10 cellular contexts compared by ENCODE assay signal in genomic region chr9:122900791-122901190, GRCh38. TPM values are rescaled to one million over a fixed set of nuclear protein-coding genes. Genes with fewer than 3 reads are reported as not detected.
A peak's percentile ranks its signal among the peaks of the same experiment; 100 is the strongest.
DNase-seq lines count a peak whose midpoint lies in the region; ATAC-seq, FAIRE-seq and TF ChIP-seq lines count a peak whose summit lies in the region.
"Had no signal": no experiment of that assay in that cellular context is flagged by ENCODE, and none has a peak within 500 bp of the region (broad histone marks: within the 10 kb centered on the region; RNA-seq: fewer than 3 reads in every experiment).

No MANE protein-coding gene starts in this region.

- peak overlapping the region; percentile 4; the same call in 1 of the 2 replicates for H3K4me3 ChIP-seq in AG04450 (ENCODE audit: low read depth, low read length)

- H3K9me3 Mint-ChIP-seq in activated CD4-positive, alpha-beta memory T cell treated with anti-CD3 and anti-CD28 coated beads, Interleukin-2, amount 10 ng/mL, durations not matched to agents 7 days and 5 days: no peaks in the 10 kb centered on the region
- peaks cover 9% of the 10 kb centered on the region for H3K9me3 Mint-ChIP-seq in glutamatergic neuron (ENCODE audit: unreplicated experiment)

- CTCF ChIA-PET in AG04450 (lab: Charles Lee): interaction anchor here (1.2 kb wide), 1 partner anchor 449 kb away, joined by 3 read pairs; no protein-coding TSS in a partner anchor
- CTCF ChIA-PET in activated CD4-positive, alpha-beta memory T cell treated with anti-CD3 and anti-CD28 coated beads, Interleukin-2, amount 10 ng/mL, durations not matched to agents 7 days and 5 days (lab: Charles Lee): interaction anchor here (0.7 to 1.2 kb wide), 6 partner anchors 9 to 74 kb away, joined by 3 to 7 read pairs (median 4); partner anchors contain the start of genes RABGAP1 and ZBTB6

- H3K4me3 Mint-ChIP-seq in activated CD4-positive, alpha-beta memory T cell treated with anti-CD3 and anti-CD28 coated beads, Interleukin-2, amount 10 ng/mL, durations not matched to agents 7 days and 5 days: peak overlapping the region; percentile 68
- peak overlapping the region; percentile 20 for H3K4me3 Mint-ChIP-seq in glutamatergic neuron (ENCODE audit: unreplicated experiment)

- no peaks in the 10 kb centered on the region for H3K9me3 ChIP-seq in AG04450 (ENCODE audit: control insufficient read depth, insufficient read depth, low read length)

- no peaks in the 10 kb centered on the region for H3K27me3 ChIP-seq in AG04450 (ENCODE audit: control insufficient read depth, insufficient read depth, low read length)

- TF ChIP-seq CTCF in AG04450 (IDR thresholded peaks at IDR 0.05; ENCODE audit: low read depth, low read length) (no peak), glutamatergic neuron (IDR thresholded peaks at IDR 0.05; ENCODE audit: partially characterized antibody, unreplicated experiment) (no peak)

- FAIRE-seq in GM18507 (lab: Jason Lieb, UNC): peak; percentile 67
- FAIRE-seq: H1 had no signal

- DNase-seq in AG04450 (ENCODE audit: low read depth, low spot score) (no peak), GM18507 (ENCODE audit: extremely low spot score, insufficient read length, low read depth) (no peak), glutamatergic neuron (no peak), NCI-H1694 treated with DMSO at 0.1 percent for 48 hours (lab: John Stamatoyannopoulos, UW) (no peak)
- no peak for DNase-seq in activated CD4-positive, alpha-beta memory T cell treated with anti-CD3 and anti-CD28 coated beads, Interleukin-2, amount 10 ng/mL, durations not matched to agents 7 days and 5 days
- no peak for DNase-seq in stimulated activated CD4-positive, alpha-beta T cell treated with anti-CD3 and anti-CD28 coated beads, Interleukin-1b, Interleukin-23, amount 100 ng/mL, for 48 hours
- DNase-seq: SW 1271 had no signal

- no peaks in the 10 kb centered on the region for H3K27me3 Mint-ChIP-seq in activated CD4-positive, alpha-beta memory T cell treated with anti-CD3 and anti-CD28 coated beads, Interleukin-2, amount 10 ng/mL, durations not matched to agents 7 days and 5 days
- peaks cover 6% of the 10 kb centered on the region for H3K27me3 Mint-ChIP-seq in glutamatergic neuron (ENCODE audit: unreplicated experiment)

- POLR2A ChIA-PET in AG04450 (lab: Yijun Ruan, JAX): interaction anchor here (0.7 kb wide), 1 partner anchor 131 kb away, joined by 11 read pairs; no protein-coding TSS in a partner anchor
- POLR2A ChIA-PET in activated CD4-positive, alpha-beta memory T cell treated with anti-CD3 and anti-CD28 coated beads, Interleukin-2, amount 10 ng/mL, durations not matched to agents 7 days and 5 days (lab: Charles Lee): interaction anchor here (0.8 to 5.8 kb wide), 6 partner anchors 12 to 636 kb away, joined by 3 to 107 read pairs (median 6); partner anchors contain the start of genes MRRF, PDCL, RABGAP1 and RBM18

- ATAC-seq in HG03354 (IDR thresholded peaks at IDR 0.05; ENCODE audit: poor library complexity, severe bottlenecking, unreplicated experiment): no peak
- ATAC-seq in GM21786 (IDR thresholded peaks at IDR 0.05; ENCODE audit: unreplicated experiment): no peak

- no peak overlapping the region for H3K27ac ChIP-seq in AG04450 (ENCODE audit: low read depth, low read length)

- H3K4me1 Mint-ChIP-seq in activated CD4-positive, alpha-beta memory T cell treated with anti-CD3 and anti-CD28 coated beads, Interleukin-2, amount 10 ng/mL, durations not matched to agents 7 days and 5 days: peaks cover 46% of the 10 kb centered on the region
- peaks cover 10% of the 10 kb centered on the region for H3K4me1 Mint-ChIP-seq in glutamatergic neuron (ENCODE audit: low read depth, unreplicated experiment)

- peaks cover 25% of the 10 kb centered on the region for H3K36me3 Mint-ChIP-seq in activated CD4-positive, alpha-beta memory T cell treated with anti-CD3 and anti-CD28 coated beads, Interleukin-2, amount 10 ng/mL, durations not matched to agents 7 days and 5 days (ENCODE audit: low read depth)
- no peaks in the 10 kb centered on the region for H3K36me3 Mint-ChIP-seq in glutamatergic neuron (ENCODE audit: unreplicated experiment)

- H3K27ac Mint-ChIP-seq in activated CD4-positive, alpha-beta memory T cell treated with anti-CD3 and anti-CD28 coated beads, Interleukin-2, amount 10 ng/mL, durations not matched to agents 7 days and 5 days: peak overlapping the region; percentile 62
- H3K27ac Mint-ChIP-seq in glutamatergic neuron (ENCODE audit: unreplicated experiment): no peak overlapping the region

RNA-seq across cellular contexts. Expression of gene RC3H2, which starts 4.4 kb away (rescaled TPM):
- 41.5 and 47.2 TPM in 2 replicates for polyA plus RNA-seq in AG04450 (2011; rRNA removed)
- 89.4 and 104 TPM in 2 replicates for polyA minus RNA-seq in AG04450 (2011; rRNA and poly(A)+ RNA removed)
- 10 to 100 TPM; 51.4 to 55.1 TPM for total RNA-seq in activated CD4-positive, alpha-beta memory T cell treated with anti-CD3 and anti-CD28 coated beads, Interleukin-2, amount 10 ng/mL, durations not matched to agents 7 days and 5 days
- total RNA-seq in glutamatergic neuron (ENCODE audit: unreplicated experiment): 71.7 TPM

RNA-seq across cellular contexts. Expression of gene ZBTB6, which starts 12.3 kb away (rescaled TPM):
- 5.9 and 8.3 TPM in 2 replicates for polyA plus RNA-seq in AG04450 (2011; rRNA removed)
- polyA minus RNA-seq in AG04450 (2011; rRNA and poly(A)+ RNA removed): 5.4 and 11.5 TPM in 2 replicates
- 10 to 100 TPM; 12.1 to 12.7 TPM for total RNA-seq in activated CD4-positive, alpha-beta memory T cell treated with anti-CD3 and anti-CD28 coated beads, Interleukin-2, amount 10 ng/mL, durations not matched to agents 7 days and 5 days
- 10.2 TPM for total RNA-seq in glutamatergic neuron (ENCODE audit: unreplicated experiment)

RNA-seq across cellular contexts. Expression of gene ZBTB26, which starts 30.5 kb away (rescaled TPM):
- 8.2 and 9.6 TPM in 2 replicates for polyA plus RNA-seq in AG04450 (2011; rRNA removed)
- 5.0 and 8.3 TPM in 2 replicates for polyA minus RNA-seq in AG04450 (2011; rRNA and poly(A)+ RNA removed)
- 1 to 10 TPM; 8.4 to 8.5 TPM for total RNA-seq in activated CD4-positive, alpha-beta memory T cell treated with anti-CD3 and anti-CD28 coated beads, Interleukin-2, amount 10 ng/mL, durations not matched to agents 7 days and 5 days
- total RNA-seq in glutamatergic neuron (ENCODE audit: unreplicated experiment): 10.2 TPM

RNA-seq across cellular contexts. Expression of gene RABGAP1, which starts 40.0 kb away (rescaled TPM):
- 56.4 and 69.4 TPM in 2 replicates for polyA plus RNA-seq in AG04450 (2011; rRNA removed)
- polyA minus RNA-seq in AG04450 (2011; rRNA and poly(A)+ RNA removed): 82.3 and 95.9 TPM in 2 replicates
- 10 to 100 TPM; 26.5 to 32.3 TPM for total RNA-seq in activated CD4-positive, alpha-beta memory T cell treated with anti-CD3 and anti-CD28 coated beads, Interleukin-2, amount 10 ng/mL, durations not matched to agents 7 days and 5 days
- total RNA-seq in glutamatergic neuron (ENCODE audit: unreplicated experiment): 80.2 TPM
